Comparison of ENCODE assay signal across 9 cellular contexts in genomic region chr6:38910207-38910606, GRCh38.
"Had no signal": no experiment of that assay in that cellular context is flagged by ENCODE, and none has a peak within 500 bp of the region (broad histone marks: within the 10 kb centered on the region; RNA-seq: fewer than 3 reads in every experiment).

No MANE protein-coding gene starts in this region.

- FAIRE-seq: H54, K562 had no signal

- ATAC-seq: K562 had no signal

- H2AFZ ChIP-seq: GM23248 had no signal

- H3K9ac ChIP-seq: GM23248 had no signal

- H3K4me3 ChIP-seq: GM23248, K562 had no signal

- DNase-seq: GM23248, GOT3, H9, HCEC 1CT, IMR-90, KG1 had no signal

- H3K27ac ChIP-seq: GM23248, HL-60 had no signal
